8 cellular contexts compared by ENCODE assay signal in the genomic region with DNA sequence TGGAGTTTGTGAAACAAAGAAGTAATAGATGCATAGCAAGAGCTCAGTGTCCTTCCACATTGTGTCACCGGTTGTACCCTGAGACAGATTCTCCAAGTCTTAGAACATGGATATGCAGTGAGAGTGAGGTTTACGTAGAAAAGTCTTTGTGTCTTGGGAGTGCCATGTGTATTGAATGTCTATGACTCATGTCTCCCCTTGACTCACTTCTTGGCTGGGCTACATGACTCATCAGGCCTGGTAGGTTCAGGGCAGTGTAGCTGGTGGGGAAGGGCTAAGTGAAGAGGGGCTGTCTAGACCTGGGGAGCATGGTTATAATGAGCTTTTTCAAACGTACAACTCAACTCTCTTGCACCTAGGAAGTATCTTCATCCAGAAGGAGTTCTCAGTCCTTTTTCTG.
DNase-seq lines count a peak whose midpoint lies in the region; ATAC-seq and TF ChIP-seq lines count a peak whose summit lies in the region.

No MANE protein-coding gene starts in this region.

- H3K36me3 Mint-ChIP-seq in activated T-cell treated with anti-CD3 and anti-CD28 coated beads, Interleukin-2, amount 50 U/mL, for 4 hours (ENCODE audit: insufficient read depth): no peaks in the 10 kb centered on the region

- in situ Hi-C loops in GM13977 (cut with MboI; ENCODE audit: low pct_unique_long_range_greater_than_20kb, low sequenced_read_pairs, unreplicated experiment): loop anchor here (25.0 kb wide), 1 partner anchor 953 kb away; no protein-coding TSS in a partner anchor

- no peak for TF ChIP-seq CTCF in GM13977 (IDR thresholded peaks at IDR 0.05; ENCODE audit: extremely low read depth, insufficient read depth, missing control alignments)

- DNase-seq in GM13977 (ENCODE audit: low spot score): peak; percentile 28
- peak; percentile 48 for DNase-seq in activated T-cell treated with anti-CD3 and anti-CD28 coated beads, Interleukin-2, amount 50 U/mL, for 4 hours
- DNase-seq in iPS-NIHi11 (ENCODE audit: low spot score): peak; percentile 23
- peak; percentile 49 to 67 for DNase-seq in stimulated activated CD8-positive, alpha-beta memory T cell treated with anti-CD3 and anti-CD28 coated beads, Interleukin-7, amount 100 ng/mL, for 4 hours (ENCODE audit: low read depth in 2 of 2)
- DNase-seq in NCI-H1436 treated with DMSO at 0.1 percent for 48 hours (lab: John Stamatoyannopoulos, UW): no peak

- no peak for TF ChIP-seq RAD21 in Ishikawa (IDR thresholded peaks at IDR 0.05; ENCODE audit: low read depth)

- H3K4me1 Mint-ChIP-seq in activated T-cell treated with anti-CD3 and anti-CD28 coated beads, Interleukin-2, amount 50 U/mL, for 4 hours (ENCODE audit: low read depth): peaks cover 37% of the 10 kb centered on the region

- peak; percentile 89; the same call in 1 of the 2 replicates for TF ChIP-seq EP300 in Ishikawa (IDR thresholded peaks at IDR 0.05; ENCODE audit: borderline replicate concordance)

- no peaks in the 10 kb centered on the region for H3K27me3 Mint-ChIP-seq in activated T-cell treated with anti-CD3 and anti-CD28 coated beads, Interleukin-2, amount 50 U/mL, for 4 hours (ENCODE audit: low read depth)

- peak; percentile 92 to 93 for ATAC-seq in activated T-cell treated with anti-CD3 and anti-CD28 coated beads, Interleukin-2, amount 50 U/mL, for 4 hours
- ATAC-seq in GM19035 (IDR thresholded peaks at IDR 0.05; ENCODE audit: unreplicated experiment) (no peak), GM21360 (IDR thresholded peaks at IDR 0.05; ENCODE audit: unreplicated experiment) (no peak)

- H3K9me3 Mint-ChIP-seq in activated T-cell treated with anti-CD3 and anti-CD28 coated beads, Interleukin-2, amount 50 U/mL, for 4 hours: no peaks in the 10 kb centered on the region

- H3K4me3 Mint-ChIP-seq in activated T-cell treated with anti-CD3 and anti-CD28 coated beads, Interleukin-2, amount 50 U/mL, for 4 hours: no peak overlapping the region

TF ChIP-seq in Ishikawa, 13 proteins besides CTCF, POLR2A, EP300 and RAD21:
- TF ChIP-seq FOXM1 (IDR thresholded peaks at IDR 0.05; ENCODE audit: borderline replicate concordance, low read depth) (peak; percentile 43; the same call in 1 of the 2 replicates), NFIC (IDR thresholded peaks at IDR 0.05) (peak; percentile 58), TCF12 (IDR thresholded peaks at IDR 0.05; ENCODE audit: low read depth) (peak; percentile 73), TEAD4 (IDR thresholded peaks at IDR 0.05) (peak; percentile 52; the same call in 1 of the 2 replicates), YY1 (IDR thresholded peaks at IDR 0.05; ENCODE audit: low read depth) (no peak), CEBPB (IDR thresholded peaks at IDR 0.05) (no peak), REST (IDR thresholded peaks at IDR 0.05; ENCODE audit: low read depth) (no peak), EGR1 (IDR thresholded peaks at IDR 0.05) (no peak), MAX (IDR thresholded peaks at IDR 0.05) (peak; percentile 43; the same call in 1 of the 2 replicates), ZBTB7A (IDR thresholded peaks at IDR 0.05; ENCODE audit: low read depth) (no peak), CREB1 (IDR thresholded peaks at IDR 0.05; ENCODE audit: low read depth) (no peak), TAF1 (IDR thresholded peaks at IDR 0.05; ENCODE audit: low read depth) (no peak)
- TF ChIP-seq, protein P1, sequence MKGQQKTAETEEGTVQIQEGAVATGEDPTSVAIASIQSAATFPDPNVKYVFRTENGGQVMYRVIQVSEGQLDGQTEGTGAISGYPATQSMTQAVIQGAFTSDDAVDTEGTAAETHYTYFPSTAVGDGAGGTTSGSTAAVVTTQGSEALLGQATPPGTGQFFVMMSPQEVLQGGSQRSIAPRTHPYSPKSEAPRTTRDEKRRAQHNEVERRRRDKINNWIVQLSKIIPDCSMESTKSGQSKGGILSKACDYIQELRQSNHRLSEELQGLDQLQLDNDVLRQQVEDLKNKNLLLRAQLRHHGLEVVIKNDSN (IDR thresholded peaks at IDR 0.05): no peak

Comparison
In these comparisons a context has a peak if more than half of its experiments do, and no peak if none do; other contexts are left out.
1. ATAC-seq: peak in activated T-cell treated with anti-CD3 and anti-CD28 coated beads, Interleukin-2, amount 50 U/mL, for 4 hours (2 of 2); none in GM19035 (single experiment) and GM21360 (single experiment).